ENCODE assay signal across 3 cellular contexts in the genomic region with DNA sequence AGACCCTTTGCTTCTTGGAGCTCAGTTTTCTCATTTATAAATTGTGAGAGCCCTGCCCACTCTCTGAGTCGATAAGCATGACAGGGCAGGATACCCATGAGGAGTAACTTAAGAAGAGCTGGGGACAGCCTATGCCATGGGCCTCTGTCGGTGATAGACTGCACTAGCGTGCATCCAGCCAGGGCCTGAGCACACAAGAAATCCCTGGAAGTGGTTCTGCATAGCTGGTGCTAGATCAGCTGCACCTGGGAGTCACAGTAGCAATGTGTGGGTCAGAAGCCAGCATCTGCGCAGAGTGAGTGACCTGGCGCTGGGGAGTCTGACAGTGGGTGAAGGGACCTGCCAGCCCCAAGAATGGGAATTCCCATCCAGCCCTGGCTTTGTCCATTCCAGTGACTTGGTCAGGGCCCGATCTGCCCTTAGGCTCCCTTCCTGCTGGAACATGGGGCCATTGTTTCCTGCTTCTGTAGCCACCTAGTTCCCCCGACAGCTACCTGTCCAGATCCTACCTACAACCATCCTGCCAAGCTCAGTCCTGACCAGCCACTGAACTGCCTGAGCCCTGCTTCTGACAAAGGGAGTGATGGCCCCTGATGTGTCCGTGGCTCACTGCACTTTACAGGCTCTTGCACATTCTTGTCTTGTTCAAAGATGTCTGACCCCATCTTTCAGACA.
TF ChIP-seq lines count a peak whose summit lies in the region.

No MANE protein-coding gene starts in this region.

TF ChIP-seq in SK-N-SH treated with all-trans-retinoic acid at 6 μM for 48 hours, 23 proteins besides CTCF, POLR2A, EP300 and RAD21 (continued from another document):
- TF ChIP-seq, protein P1, sequence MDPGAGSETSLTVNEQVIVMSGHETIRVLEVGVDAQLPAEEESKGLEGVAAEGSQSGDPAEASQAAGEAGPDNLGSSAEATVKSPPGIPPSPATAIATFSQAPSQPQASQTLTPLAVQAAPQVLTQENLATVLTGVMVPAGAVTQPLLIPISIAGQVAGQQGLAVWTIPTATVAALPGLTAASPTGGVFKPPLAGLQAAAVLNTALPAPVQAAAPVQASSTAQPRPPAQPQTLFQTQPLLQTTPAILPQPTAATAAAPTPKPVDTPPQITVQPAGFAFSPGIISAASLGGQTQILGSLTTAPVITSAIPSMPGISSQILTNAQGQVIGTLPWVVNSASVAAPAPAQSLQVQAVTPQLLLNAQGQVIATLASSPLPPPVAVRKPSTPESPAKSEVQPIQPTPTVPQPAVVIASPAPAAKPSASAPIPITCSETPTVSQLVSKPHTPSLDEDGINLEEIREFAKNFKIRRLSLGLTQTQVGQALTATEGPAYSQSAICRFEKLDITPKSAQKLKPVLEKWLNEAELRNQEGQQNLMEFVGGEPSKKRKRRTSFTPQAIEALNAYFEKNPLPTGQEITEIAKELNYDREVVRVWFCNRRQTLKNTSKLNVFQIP (CRISPR knock-in tag; IDR thresholded peaks at IDR 0.05; ENCODE audit: borderline replicate concordance, low read depth) = no peak
- TF ChIP-seq ZFP3 (CRISPR knock-in tag; IDR thresholded peaks at IDR 0.05) (no peak), ZFP30 (CRISPR knock-in tag; IDR thresholded peaks at IDR 0.05) (no peak), PPARA (CRISPR knock-in tag; IDR thresholded peaks at IDR 0.05; ENCODE audit: borderline replicate concordance) (no peak), TOX (CRISPR knock-in tag; IDR thresholded peaks at IDR 0.05; ENCODE audit: borderline replicate concordance) (no peak)

TF ChIP-seq in SK-N-SH, 30 proteins besides CTCF, POLR2A, EP300 and RAD21 (continued from another document):
- TF ChIP-seq SIN3A (IDR thresholded peaks at IDR 0.05; ENCODE audit: borderline replicate concordance, low read depth, low read length) (no peak), POLR2AphosphoS5 (IDR thresholded peaks at IDR 0.05; ENCODE audit: low read depth, low read length) (no peak), IRF3 (IDR thresholded peaks at IDR 0.05; ENCODE audit: low read depth, low read length) (no peak), ZBTB33 (IDR thresholded peaks at IDR 0.05; ENCODE audit: borderline replicate concordance, low read depth) (no peak), SMC3 (IDR thresholded peaks at IDR 0.05; ENCODE audit: low read depth, low read length) (no peak), MXI1 (IDR thresholded peaks at IDR 0.05; ENCODE audit: low read depth, low read length) (no peak), NRF1 (IDR thresholded peaks at IDR 0.05; ENCODE audit: low read depth, low read length) (no peak), TCF12 (IDR thresholded peaks at IDR 0.05) (no peak), PBX3 (IDR thresholded peaks at IDR 0.05) (no peak), TEAD4 (IDR thresholded peaks at IDR 0.05; ENCODE audit: borderline replicate concordance, insufficient read depth) (no peak), RCOR1 (IDR thresholded peaks at IDR 0.05; ENCODE audit: low read length) (no peak), USF2 (IDR thresholded peaks at IDR 0.05; ENCODE audit: borderline replicate concordance, low read depth, low read length) (no peak), CHD2 (IDR thresholded peaks at IDR 0.05; ENCODE audit: low read length, partially characterized antibody) (no peak)
- TF ChIP-seq, protein P2, sequence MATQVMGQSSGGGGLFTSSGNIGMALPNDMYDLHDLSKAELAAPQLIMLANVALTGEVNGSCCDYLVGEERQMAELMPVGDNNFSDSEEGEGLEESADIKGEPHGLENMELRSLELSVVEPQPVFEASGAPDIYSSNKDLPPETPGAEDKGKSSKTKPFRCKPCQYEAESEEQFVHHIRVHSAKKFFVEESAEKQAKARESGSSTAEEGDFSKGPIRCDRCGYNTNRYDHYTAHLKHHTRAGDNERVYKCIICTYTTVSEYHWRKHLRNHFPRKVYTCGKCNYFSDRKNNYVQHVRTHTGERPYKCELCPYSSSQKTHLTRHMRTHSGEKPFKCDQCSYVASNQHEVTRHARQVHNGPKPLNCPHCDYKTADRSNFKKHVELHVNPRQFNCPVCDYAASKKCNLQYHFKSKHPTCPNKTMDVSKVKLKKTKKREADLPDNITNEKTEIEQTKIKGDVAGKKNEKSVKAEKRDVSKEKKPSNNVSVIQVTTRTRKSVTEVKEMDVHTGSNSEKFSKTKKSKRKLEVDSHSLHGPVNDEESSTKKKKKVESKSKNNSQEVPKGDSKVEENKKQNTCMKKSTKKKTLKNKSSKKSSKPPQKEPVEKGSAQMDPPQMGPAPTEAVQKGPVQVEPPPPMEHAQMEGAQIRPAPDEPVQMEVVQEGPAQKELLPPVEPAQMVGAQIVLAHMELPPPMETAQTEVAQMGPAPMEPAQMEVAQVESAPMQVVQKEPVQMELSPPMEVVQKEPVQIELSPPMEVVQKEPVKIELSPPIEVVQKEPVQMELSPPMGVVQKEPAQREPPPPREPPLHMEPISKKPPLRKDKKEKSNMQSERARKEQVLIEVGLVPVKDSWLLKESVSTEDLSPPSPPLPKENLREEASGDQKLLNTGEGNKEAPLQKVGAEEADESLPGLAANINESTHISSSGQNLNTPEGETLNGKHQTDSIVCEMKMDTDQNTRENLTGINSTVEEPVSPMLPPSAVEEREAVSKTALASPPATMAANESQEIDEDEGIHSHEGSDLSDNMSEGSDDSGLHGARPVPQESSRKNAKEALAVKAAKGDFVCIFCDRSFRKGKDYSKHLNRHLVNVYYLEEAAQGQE (IDR thresholded peaks at IDR 0.05; ENCODE audit: low read depth, low read length) = no peak

TF ChIP-seq in A549, 52 proteins besides CTCF, POLR2A, EP300 and RAD21 (continued from another document):
- TF ChIP-seq ESRRA (IDR thresholded peaks at IDR 0.05; ENCODE audit: borderline replicate concordance, low read length) (no peak), JUNB (IDR thresholded peaks at IDR 0.05) (no peak)
- TF ChIP-seq, protein P3, sequence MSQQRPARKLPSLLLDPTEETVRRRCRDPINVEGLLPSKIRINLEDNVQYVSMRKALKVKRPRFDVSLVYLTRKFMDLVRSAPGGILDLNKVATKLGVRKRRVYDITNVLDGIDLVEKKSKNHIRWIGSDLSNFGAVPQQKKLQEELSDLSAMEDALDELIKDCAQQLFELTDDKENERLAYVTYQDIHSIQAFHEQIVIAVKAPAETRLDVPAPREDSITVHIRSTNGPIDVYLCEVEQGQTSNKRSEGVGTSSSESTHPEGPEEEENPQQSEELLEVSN (IDR thresholded peaks at IDR 0.05; ENCODE audit: borderline replicate concordance, low read depth) = no peak
